ENCODE assay signal across 14 cellular contexts in the genomic region with DNA sequence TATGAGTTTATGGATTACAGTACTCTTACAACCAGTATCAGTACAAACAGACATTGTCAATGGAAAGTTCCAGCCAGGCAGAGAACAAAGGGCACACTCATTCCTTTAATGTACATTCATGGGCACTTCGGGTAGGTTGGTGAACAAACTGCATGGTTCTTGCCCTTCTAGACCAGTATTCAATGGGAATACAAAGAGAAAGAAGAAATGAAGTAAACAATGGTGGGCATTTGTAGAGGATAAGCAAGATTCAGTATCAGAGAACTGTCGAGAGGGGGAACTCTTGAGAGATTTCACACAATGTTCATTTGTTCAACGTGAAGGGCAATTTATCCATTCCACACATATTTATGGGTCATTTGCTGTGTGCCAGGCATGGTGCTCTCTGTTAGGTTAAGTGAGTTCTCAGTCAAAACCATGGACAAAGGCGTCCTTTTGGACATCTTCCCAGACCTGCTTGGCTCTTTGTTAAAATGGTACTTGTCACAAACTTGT.
DNase-seq lines count a peak whose midpoint lies in the region; ATAC-seq and TF ChIP-seq lines count a peak whose summit lies in the region.
"Had no signal": no experiment of that assay in that cellular context is flagged by ENCODE, and none has a peak within 500 bp of the region (broad histone marks: within the 10 kb centered on the region; RNA-seq: fewer than 3 reads in every experiment).

No MANE protein-coding gene starts in this region.

- no peak overlapping the region for H3K27ac Mint-ChIP-seq in WTC11
- H3K27ac Mint-ChIP-seq: B cell; dendritic cell treated with granulocyte-macrophage colony-stimulating factor and Interleukin-4, amounts not matched to agents 40 ng/mL and 50 ng/mL, for 4 days had no signal

- H3K4me3 Mint-ChIP-seq in WTC11 = no peak overlapping the region
- H3K4me3 Mint-ChIP-seq: B cell; dendritic cell treated with granulocyte-macrophage colony-stimulating factor and Interleukin-4, amounts not matched to agents 40 ng/mL and 50 ng/mL, for 4 days had no signal

- H3K4me3 ChIP-seq in thyroid gland (replicated peaks in 1 of 3) = no peak overlapping the region
- H3K4me3 ChIP-seq: right atrium auricular region had no signal

- CTCF ChIA-PET in WTC11 (lab: Charles Lee) = interaction anchor here (1.3 to 1.4 kb wide), 2 partner anchors 18 to 388 kb away, joined by 3 to 6 read pairs; no protein-coding TSS in a partner anchor

- WGBS in thyroid gland, 2 donors = 30 to 37% methylated on average over 4 of the region's 4 CpGs

- intact Hi-C loops in thyroid gland (cut with DNase I) = no loop called here

- no peak for TF ChIP-seq POLR2A in thyroid gland (IDR thresholded peaks at IDR 0.05)

- peaks cover 6% of the 10 kb centered on the region for H3K27me3 Mint-ChIP-seq in WTC11 (ENCODE audit: low read depth)
- H3K27me3 Mint-ChIP-seq: B cell; dendritic cell treated with granulocyte-macrophage colony-stimulating factor and Interleukin-4, amounts not matched to agents 40 ng/mL and 50 ng/mL, for 4 days had no signal

- peaks cover 26% of the 10 kb centered on the region for H3K9me3 Mint-ChIP-seq in WTC11
- H3K9me3 Mint-ChIP-seq: dendritic cell treated with granulocyte-macrophage colony-stimulating factor and Interleukin-4, amounts not matched to agents 40 ng/mL and 50 ng/mL, for 4 days had no signal

- ATAC-seq in esophagus mucosa (peak; percentile 81), GM18861 (IDR thresholded peaks at IDR 0.05; ENCODE audit: unreplicated experiment) (no peak), WTC11 (no peak)

- H3K27ac ChIP-seq in thyroid gland = no peak overlapping the region
- H3K27ac ChIP-seq: right atrium auricular region had no signal

- H3K36me3 Mint-ChIP-seq in WTC11 = no peaks in the 10 kb centered on the region

- TF ChIP-seq CTCF in thyroid gland (IDR thresholded peaks at IDR 0.05) = peak in 1 of 6 experiments; percentile 14
- no peak for TF ChIP-seq CTCF in WTC11 (IDR thresholded peaks at IDR 0.05)

- POLR2A ChIA-PET in WTC11 (lab: Charles Lee) = no interaction called here

- no peaks in the 10 kb centered on the region for H3K4me1 Mint-ChIP-seq in WTC11
- H3K4me1 Mint-ChIP-seq: B cell had no signal

- DNase-seq in NCI-H82 (lab: John Stamatoyannopoulos, UW) (peak; percentile 41), NCI-H82 treated with DMSO at 0.1 percent for 48 hours (lab: John Stamatoyannopoulos, UW; ENCODE audit: unreplicated experiment) (no peak), NCI-H2196 (lab: John Stamatoyannopoulos, UW; ENCODE audit: unreplicated experiment) (peak; percentile 41), thyroid gland (peak; percentile 5 to 6), amniotic stem cell (lab: John Stamatoyannopoulos, UW) (no peak), WTC11 (ENCODE audit: low spot score) (no peak)
- DNase-seq: activated T-cell treated with anti-CD3 and anti-CD28 coated beads for 4 hours; NCI-H1105 treated with DMSO at 0.1 percent for 48 hours; stimulated activated CD8-positive, alpha-beta memory T cell treated with anti-CD3 and anti-CD28 coated beads, Interleukin-4, amount 100 ng/mL, for 48 hours had no signal

- H3K4me1 ChIP-seq in thyroid gland = no peaks in the 10 kb centered on the region
- H3K4me1 ChIP-seq: right atrium auricular region had no signal

- no peaks in the 10 kb centered on the region for H3K9me3 ChIP-seq in thyroid gland
- H3K9me3 ChIP-seq: right atrium auricular region had no signal

- no peaks in the 10 kb centered on the region for H3K27me3 ChIP-seq in thyroid gland
- H3K27me3 ChIP-seq: right atrium auricular region had no signal

- H3K36me3 ChIP-seq in thyroid gland = no peaks in the 10 kb centered on the region
- H3K36me3 ChIP-seq: right atrium auricular region had no signal

TF ChIP-seq in WTC11, 78 proteins besides CTCF, POLR2A, EP300 and RAD21:
- TF ChIP-seq ZNF671 (CRISPR knock-in tag; IDR thresholded peaks at IDR 0.05) (no peak), ZNF219 (CRISPR knock-in tag; IDR thresholded peaks at IDR 0.05; ENCODE audit: borderline replicate concordance) (no peak), ELF4 (CRISPR knock-in tag; IDR thresholded peaks at IDR 0.05; ENCODE audit: low read depth) (no peak), ZNF232 (CRISPR knock-in tag; IDR thresholded peaks at IDR 0.05) (no peak), NR2C2 (CRISPR knock-in tag; IDR thresholded peaks at IDR 0.05) (no peak), ZBTB21 (CRISPR knock-in tag; IDR thresholded peaks at IDR 0.05; ENCODE audit: borderline replicate concordance) (no peak), TCF7 (CRISPR knock-in tag; IDR thresholded peaks at IDR 0.05; ENCODE audit: low read depth) (no peak), JUN (CRISPR knock-in tag; IDR thresholded peaks at IDR 0.05) (no peak)
- TF ChIP-seq, protein P1, sequence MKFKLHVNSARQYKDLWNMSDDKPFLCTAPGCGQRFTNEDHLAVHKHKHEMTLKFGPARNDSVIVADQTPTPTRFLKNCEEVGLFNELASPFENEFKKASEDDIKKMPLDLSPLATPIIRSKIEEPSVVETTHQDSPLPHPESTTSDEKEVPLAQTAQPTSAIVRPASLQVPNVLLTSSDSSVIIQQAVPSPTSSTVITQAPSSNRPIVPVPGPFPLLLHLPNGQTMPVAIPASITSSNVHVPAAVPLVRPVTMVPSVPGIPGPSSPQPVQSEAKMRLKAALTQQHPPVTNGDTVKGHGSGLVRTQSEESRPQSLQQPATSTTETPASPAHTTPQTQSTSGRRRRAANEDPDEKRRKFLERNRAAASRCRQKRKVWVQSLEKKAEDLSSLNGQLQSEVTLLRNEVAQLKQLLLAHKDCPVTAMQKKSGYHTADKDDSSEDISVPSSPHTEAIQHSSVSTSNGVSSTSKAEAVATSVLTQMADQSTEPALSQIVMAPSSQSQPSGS (CRISPR knock-in tag; IDR thresholded peaks at IDR 0.05; ENCODE audit: borderline replicate concordance, low read depth) = no peak
- TF ChIP-seq, protein P2, sequence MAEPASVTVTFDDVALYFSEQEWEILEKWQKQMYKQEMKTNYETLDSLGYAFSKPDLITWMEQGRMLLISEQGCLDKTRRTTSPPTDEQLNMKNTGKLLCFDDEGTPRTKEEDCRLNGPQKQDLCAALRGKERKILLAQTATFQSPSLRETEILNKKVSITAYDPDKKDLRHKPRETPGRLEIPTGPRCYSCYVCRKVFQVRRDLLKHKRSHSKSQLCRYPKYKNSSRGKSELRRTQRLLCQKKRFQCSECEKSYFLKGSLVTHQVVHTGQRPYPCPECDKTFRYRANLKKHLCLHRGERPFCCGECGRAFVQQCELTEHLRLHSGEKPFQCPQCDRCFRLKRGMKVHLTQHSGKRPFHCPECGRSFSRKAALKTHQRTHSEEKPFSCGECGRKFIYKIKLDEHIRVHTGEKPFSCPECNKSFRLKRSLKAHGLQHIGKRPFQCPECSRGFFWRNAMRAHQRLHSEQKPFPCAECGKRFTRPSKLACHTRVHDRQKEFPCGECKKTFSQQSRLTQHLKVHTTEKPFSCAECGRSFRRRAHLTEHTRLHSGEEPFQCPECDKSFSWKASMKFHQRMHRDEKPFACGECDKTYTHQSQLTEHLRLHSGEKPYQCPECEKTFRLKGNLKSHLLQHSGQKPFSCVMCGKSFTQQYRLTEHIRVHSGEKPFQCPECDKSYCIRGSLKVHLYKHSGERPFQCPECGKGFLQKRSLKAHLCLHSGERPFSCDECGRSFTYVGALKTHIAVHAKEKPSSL (CRISPR knock-in tag; conservative IDR thresholded peaks at IDR 0.05) = no peak
- TF ChIP-seq, protein P3, sequence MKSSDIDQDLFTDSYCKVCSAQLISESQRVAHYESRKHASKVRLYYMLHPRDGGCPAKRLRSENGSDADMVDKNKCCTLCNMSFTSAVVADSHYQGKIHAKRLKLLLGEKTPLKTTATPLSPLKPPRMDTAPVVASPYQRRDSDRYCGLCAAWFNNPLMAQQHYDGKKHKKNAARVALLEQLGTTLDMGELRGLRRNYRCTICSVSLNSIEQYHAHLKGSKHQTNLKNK (CRISPR knock-in tag; IDR thresholded peaks at IDR 0.05) = no peak

Comparison
In these comparisons a context has a peak if more than half of its experiments do, and no peak if none do; other contexts are left out.
1. DNase-seq: peak in NCI-H82 (single experiment), NCI-H2196 (single experiment) and thyroid gland (2 of 2); none in NCI-H82 treated with DMSO at 0.1 percent for 48 hours (single experiment), amniotic stem cell (single experiment) and WTC11 (single experiment).